ENCODE assay signal across 1 cellular context in the genomic region with DNA sequence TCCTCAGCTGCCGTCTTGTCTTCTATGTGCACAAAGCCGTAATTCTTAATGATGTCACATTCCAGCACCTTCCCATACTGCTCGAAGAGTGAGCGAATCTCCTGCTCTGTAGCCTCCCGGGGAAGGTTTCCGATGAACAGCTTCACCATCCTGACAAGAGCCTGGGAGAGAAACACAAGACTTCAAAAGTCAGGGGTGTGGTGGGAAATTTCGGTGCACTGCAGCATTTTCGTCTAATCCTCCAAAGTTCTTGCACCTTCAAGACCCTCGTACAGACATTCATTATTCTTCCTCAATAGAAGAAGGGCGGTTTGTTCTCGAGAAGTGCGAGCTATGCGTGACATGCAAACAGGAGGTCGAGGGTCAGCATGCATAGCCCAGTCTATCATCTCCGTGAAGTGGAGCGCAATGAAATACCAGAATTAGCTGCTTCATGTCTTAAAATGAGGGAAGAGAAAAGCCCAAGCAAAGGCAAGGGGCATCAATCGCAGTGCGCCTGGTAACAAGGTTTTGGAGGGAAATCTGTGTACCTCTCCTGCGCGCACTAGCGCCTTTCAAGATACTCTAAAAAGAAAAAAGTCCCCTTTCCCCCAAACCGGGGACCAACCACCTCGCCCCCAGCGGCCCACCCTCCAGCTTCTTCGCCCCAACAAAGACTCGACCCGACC.
TF ChIP-seq lines count a peak whose summit lies in the region.

No MANE protein-coding gene starts in this region.

TF ChIP-seq in HepG2, 621 proteins besides CTCF, POLR2A, EP300 and RAD21:
- peak; percentile 91 for TF ChIP-seq PRPF4 (IDR thresholded peaks at IDR 0.05; ENCODE audit: low read depth, low read length, poor library complexity, severe bottlenecking)
- TF ChIP-seq CBFB (CRISPR knock-in tag; IDR thresholded peaks at IDR 0.05): peak; percentile 16; the same call in 1 of the 2 replicates
- TF ChIP-seq, protein P1, sequence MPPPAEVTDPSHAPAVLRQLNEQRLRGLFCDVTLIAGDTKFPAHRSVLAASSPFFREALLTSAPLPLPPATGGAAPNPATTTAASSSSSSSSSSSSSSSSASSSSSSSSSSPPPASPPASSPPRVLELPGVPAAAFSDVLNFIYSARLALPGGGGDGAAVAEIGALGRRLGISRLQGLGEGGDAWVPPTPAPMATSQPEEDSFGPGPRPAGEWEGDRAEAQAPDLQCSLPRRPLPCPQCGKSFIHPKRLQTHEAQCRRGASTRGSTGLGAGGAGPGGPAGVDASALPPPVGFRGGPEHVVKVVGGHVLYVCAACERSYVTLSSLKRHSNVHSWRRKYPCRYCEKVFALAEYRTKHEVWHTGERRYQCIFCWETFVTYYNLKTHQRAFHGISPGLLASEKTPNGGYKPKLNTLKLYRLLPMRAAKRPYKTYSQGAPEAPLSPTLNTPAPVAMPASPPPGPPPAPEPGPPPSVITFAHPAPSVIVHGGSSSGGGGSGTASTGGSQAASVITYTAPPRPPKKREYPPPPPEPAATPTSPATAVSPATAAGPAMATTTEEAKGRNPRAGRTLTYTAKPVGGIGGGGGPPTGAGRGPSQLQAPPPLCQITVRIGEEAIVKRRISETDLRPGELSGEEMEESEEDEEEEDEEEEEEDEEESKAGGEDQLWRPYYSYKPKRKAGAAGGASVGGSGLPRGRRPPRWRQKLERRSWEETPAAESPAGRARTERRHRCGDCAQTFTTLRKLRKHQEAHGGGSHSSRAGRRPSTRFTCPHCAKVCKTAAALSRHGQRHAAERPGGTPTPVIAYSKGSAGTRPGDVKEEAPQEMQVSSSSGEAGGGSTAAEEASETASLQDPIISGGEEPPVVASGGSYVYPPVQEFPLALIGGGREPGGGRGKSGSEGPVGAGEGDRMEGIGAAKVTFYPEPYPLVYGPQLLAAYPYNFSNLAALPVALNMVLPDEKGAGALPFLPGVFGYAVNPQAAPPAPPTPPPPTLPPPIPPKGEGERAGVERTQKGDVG (CRISPR knock-in tag; IDR thresholded peaks at IDR 0.05; ENCODE audit: borderline replicate concordance): 0 out of 2 replicates have a peak, but pooled peaks have one; percentile 14
- 0 out of 2 replicates have a peak, but pooled peaks have one; percentile 1 for TF ChIP-seq ZNF451 (CRISPR knock-in tag; IDR thresholded peaks at IDR 0.05)
- TF ChIP-seq, protein P2, sequence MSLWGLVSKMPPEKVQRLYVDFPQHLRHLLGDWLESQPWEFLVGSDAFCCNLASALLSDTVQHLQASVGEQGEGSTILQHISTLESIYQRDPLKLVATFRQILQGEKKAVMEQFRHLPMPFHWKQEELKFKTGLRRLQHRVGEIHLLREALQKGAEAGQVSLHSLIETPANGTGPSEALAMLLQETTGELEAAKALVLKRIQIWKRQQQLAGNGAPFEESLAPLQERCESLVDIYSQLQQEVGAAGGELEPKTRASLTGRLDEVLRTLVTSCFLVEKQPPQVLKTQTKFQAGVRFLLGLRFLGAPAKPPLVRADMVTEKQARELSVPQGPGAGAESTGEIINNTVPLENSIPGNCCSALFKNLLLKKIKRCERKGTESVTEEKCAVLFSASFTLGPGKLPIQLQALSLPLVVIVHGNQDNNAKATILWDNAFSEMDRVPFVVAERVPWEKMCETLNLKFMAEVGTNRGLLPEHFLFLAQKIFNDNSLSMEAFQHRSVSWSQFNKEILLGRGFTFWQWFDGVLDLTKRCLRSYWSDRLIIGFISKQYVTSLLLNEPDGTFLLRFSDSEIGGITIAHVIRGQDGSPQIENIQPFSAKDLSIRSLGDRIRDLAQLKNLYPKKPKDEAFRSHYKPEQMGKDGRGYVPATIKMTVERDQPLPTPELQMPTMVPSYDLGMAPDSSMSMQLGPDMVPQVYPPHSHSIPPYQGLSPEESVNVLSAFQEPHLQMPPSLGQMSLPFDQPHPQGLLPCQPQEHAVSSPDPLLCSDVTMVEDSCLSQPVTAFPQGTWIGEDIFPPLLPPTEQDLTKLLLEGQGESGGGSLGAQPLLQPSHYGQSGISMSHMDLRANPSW (CRISPR knock-in tag; IDR thresholded peaks at IDR 0.05; ENCODE audit: borderline replicate concordance): no peak
- 0 out of 2 replicates have a peak, but pooled peaks have one; percentile 7 for TF ChIP-seq ZNF101 (CRISPR knock-in tag; IDR thresholded peaks at IDR 0.05; ENCODE audit: borderline replicate concordance, low read depth)
